ENCODE assay signal across 1 cellular context in genomic region chr16:12470311-12471229, GRCh38.
TF ChIP-seq lines count a peak whose summit lies in the region.

No MANE protein-coding gene starts in this region.

TF ChIP-seq in IMR-90, 13 proteins besides CTCF, POLR2A, EP300 and RAD21 (continued from another document):
- TF ChIP-seq NFE2L2 (IDR thresholded peaks at IDR 0.05; ENCODE audit: low read depth, low read length), result no peak
